Comparison of ENCODE assay signal across 7 cellular contexts in the genomic region with DNA sequence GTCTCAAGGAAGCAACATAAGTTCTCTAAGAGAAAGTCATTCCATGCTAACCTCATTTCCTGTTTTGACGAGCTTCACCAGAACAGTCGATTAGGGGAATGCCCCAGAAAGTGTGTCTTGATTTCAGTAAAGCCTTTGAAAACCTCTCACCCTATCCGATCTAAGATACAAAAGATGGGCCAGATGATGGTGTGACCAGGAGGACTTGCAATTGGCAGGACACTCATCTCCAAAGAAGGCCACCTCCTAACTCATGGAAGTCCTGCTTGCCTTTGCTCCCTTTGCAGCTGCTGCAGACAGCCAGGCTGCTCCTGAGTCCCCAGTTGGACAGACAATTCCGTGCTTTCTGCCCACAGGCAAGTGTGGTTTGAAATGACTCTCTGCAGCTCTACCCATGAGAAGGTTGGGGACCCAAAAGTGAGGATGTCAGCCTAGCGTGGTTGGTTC.
A peak's percentile ranks its signal among the peaks of the same experiment; 100 is the strongest.
DNase-seq lines count a peak whose midpoint lies in the region; ATAC-seq and TF ChIP-seq lines count a peak whose summit lies in the region.
"Not testable (repeated sequence)": the region's sequence is repeated elsewhere in the genome, so short reads cannot be mapped to it uniquely, and the experiment has no call there.

No MANE protein-coding gene starts in this region.

- H4K20me1 ChIP-seq in KMS-11 (ENCODE audit: insufficient read depth), result not testable (repeated sequence)

- peak overlapping the region; percentile 44 for H3K4me3 Mint-ChIP-seq in activated T-helper 17 cell treated with anti-CD3 and anti-CD28 coated beads, Interleukin-2, amount 50 U/mL, for 72 hours
- H3K4me3 Mint-ChIP-seq in effector memory CD8-positive, alpha-beta T cell, result not testable (repeated sequence)

- not testable (repeated sequence) for H3K79me2 ChIP-seq in KMS-11 (ENCODE audit: insufficient read depth, low read depth)

- H3K36me3 Mint-ChIP-seq in activated T-helper 17 cell treated with anti-CD3 and anti-CD28 coated beads, Interleukin-2, amount 50 U/mL, for 72 hours (ENCODE audit: low read depth), result peaks cover 12% of the 10 kb centered on the region
- not testable (repeated sequence) for H3K36me3 Mint-ChIP-seq in effector memory CD8-positive, alpha-beta T cell (ENCODE audit: insufficient read depth)

- not testable (repeated sequence) for H3K27ac ChIP-seq in KMS-11

- 0 out of 2 replicates have a peak overlapping the region, but pooled peaks have one; percentile 25 for H3K4me2 ChIP-seq in KMS-11

- not testable (repeated sequence) for H2AFZ ChIP-seq in KMS-11 (ENCODE audit: low read depth)

- peaks cover 24% of the 10 kb centered on the region for H3K4me1 ChIP-seq in KMS-11 (ENCODE audit: low read depth, poor library complexity, severe bottlenecking)

- not testable (repeated sequence) for H3K9me3 Mint-ChIP-seq in activated T-helper 17 cell treated with anti-CD3 and anti-CD28 coated beads, Interleukin-2, amount 50 U/mL, for 72 hours; effector memory CD8-positive, alpha-beta T cell

- ATAC-seq in GM18907 (IDR thresholded peaks at IDR 0.05; ENCODE audit: unreplicated experiment) (peak; percentile 58), HG02678 (IDR thresholded peaks at IDR 0.05; ENCODE audit: unreplicated experiment) (peak; percentile 59)
- ATAC-seq in activated T-helper 17 cell treated with anti-CD3 and anti-CD28 coated beads, Interleukin-2, amount 50 U/mL, for 72 hours (replicated peaks), result peak; percentile 64
- ATAC-seq in effector memory CD8-positive, alpha-beta T cell (replicated peaks), result peak; percentile 87

- H3K4me1 Mint-ChIP-seq in activated T-helper 17 cell treated with anti-CD3 and anti-CD28 coated beads, Interleukin-2, amount 50 U/mL, for 72 hours; effector memory CD8-positive, alpha-beta T cell (ENCODE audit: low read depth in 2 of 2): not testable (repeated sequence)

- H3K27me3 Mint-ChIP-seq in activated T-helper 17 cell treated with anti-CD3 and anti-CD28 coated beads, Interleukin-2, amount 50 U/mL, for 72 hours; effector memory CD8-positive, alpha-beta T cell: not testable (repeated sequence)

- not testable (repeated sequence) for H3K9ac ChIP-seq in KMS-11

- H3K4me3 ChIP-seq in KMS-11 (IDR thresholded peaks at IDR 0.05; ENCODE audit: insufficient read depth, low read depth, low read length), result not testable (repeated sequence)

- peak; percentile 48 to 51 for DNase-seq in activated CD4-positive, alpha-beta T cell treated with anti-CD3 and anti-CD28 coated beads, Interleukin-2, amount 50 U/mL, for 24 hours (ENCODE audit: low read depth in 1 of 2, low spot score in 1 of 2)
- peak in 2 of 3 experiments; percentile 20 to 42 for DNase-seq in effector memory CD8-positive, alpha-beta T cell
- peak; percentile 46 for DNase-seq in stimulated activated CD4-positive, alpha-beta T cell treated with anti-CD3 and anti-CD28 coated beads, Interleukin-4, amount 100 ng/mL, for 1 hour

- H3K36me3 ChIP-seq in KMS-11 (ENCODE audit: insufficient read depth), result not testable (repeated sequence)

- H3K27ac Mint-ChIP-seq in activated T-helper 17 cell treated with anti-CD3 and anti-CD28 coated beads, Interleukin-2, amount 50 U/mL, for 72 hours, result peak overlapping the region; percentile 68
- peak overlapping the region; percentile 75 to 82 for H3K27ac Mint-ChIP-seq in effector memory CD8-positive, alpha-beta T cell

- H3K27me3 ChIP-seq in KMS-11 (ENCODE audit: insufficient read depth, low read depth), result not testable (repeated sequence)

- not testable (repeated sequence) for TF ChIP-seq CTCF in KMS-11 (conservative IDR thresholded peaks at IDR 0.05; ENCODE audit: low read depth, low read length)
